Comparison of ENCODE assay signal across 26 cellular contexts in the genomic region with DNA sequence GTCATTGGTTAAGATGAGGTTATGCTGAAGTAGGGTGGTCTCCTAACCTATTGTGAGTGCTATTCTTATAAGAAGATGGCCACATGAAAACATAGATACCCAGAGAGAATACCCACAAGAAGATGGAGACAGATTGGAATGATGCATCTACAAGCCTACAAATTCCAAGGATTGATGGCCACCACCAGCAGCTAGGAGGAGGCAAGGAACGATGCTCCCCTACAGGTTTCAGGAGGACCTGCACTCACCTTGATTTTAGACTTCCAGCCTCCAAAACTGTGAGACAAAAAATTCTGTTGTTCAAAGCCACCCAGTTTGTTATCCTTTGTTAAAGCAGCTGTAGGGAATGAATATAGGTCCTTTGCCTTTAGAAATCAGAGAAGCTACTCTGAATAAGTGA.
DNase-seq lines count a peak whose midpoint lies in the region; ATAC-seq and TF ChIP-seq lines count a peak whose summit lies in the region.
"Had no signal": no experiment of that assay in that cellular context is flagged by ENCODE, and none has a peak within 500 bp of the region (broad histone marks: within the 10 kb centered on the region; RNA-seq: fewer than 3 reads in every experiment).

No MANE protein-coding gene starts in this region.

- no peaks in the 10 kb centered on the region for H3K27me3 Mint-ChIP-seq in neural crest cell (ENCODE audit: low read depth)

- ATAC-seq in GM18511 (IDR thresholded peaks at IDR 0.05; ENCODE audit: unreplicated experiment): no peak
- no peak for ATAC-seq in GM21390 (IDR thresholded peaks at IDR 0.05; ENCODE audit: unreplicated experiment)
- ATAC-seq: activated CD8-positive, alpha-beta memory T cell treated with anti-CD3 and anti-CD28 coated beads, Interleukin-2, amount 10 ng/mL, durations not matched to agents 7 days and 5 days; Panc1; right cardiac atrium had no signal

- DNase-seq in astrocyte of the cerebellum (ENCODE audit: low read depth) (no peak), neural crest cell (ENCODE audit: low read depth, low spot score) (no peak), GM19240 (ENCODE audit: insufficient read length, low spot score) (no peak)
- DNase-seq: activated CD4-positive, alpha-beta T cell treated with anti-CD3 and anti-CD28 coated beads, Interleukin-2, amount 10 ng/mL, durations not matched to agents 24 days and 14 days; activated CD8-positive, alpha-beta memory T cell treated with anti-CD3 and anti-CD28 coated beads, Interleukin-2, amount 10 ng/mL, durations not matched to agents 7 days and 5 days; activated naive CD4-positive, alpha-beta T cell treated with Interleukin-2 at 50 U/mL for 16 hours; activated T-cell treated with anti-CD3 and anti-CD28 coated beads, Interleukin-2, amount 50 U/mL, for 48 hours; adrenal gland; brain microvascular endothelial cell; C1 segment of cervical spinal cord; Calu3; H7; head of caudate nucleus; NCI-H2081; NCI-H446; SHP77; spleen; upper lobe of left lung had no signal

- peak; percentile 49 for TF ChIP-seq CTCF in GM12872 (IDR thresholded peaks at IDR 0.05; ENCODE audit: insufficient read depth, low read depth, low read length)
- peak; percentile 19; the same call in 1 of the 2 replicates for TF ChIP-seq CTCF in LNCAP (IDR thresholded peaks at IDR 0.05)
- TF ChIP-seq CTCF in astrocyte of the cerebellum (IDR thresholded peaks at IDR 0.05; ENCODE audit: low read depth, low read length, missing control alignments): peak; percentile 12
- peak; percentile 44 for TF ChIP-seq CTCF in neural crest cell (conservative IDR thresholded peaks at IDR 0.05)

- H3K4me3 Mint-ChIP-seq in neural crest cell: no peak overlapping the region
- H3K4me3 Mint-ChIP-seq: activated CD4-positive, alpha-beta T cell treated with anti-CD3 and anti-CD28 coated beads, Interleukin-2, amount 10 ng/mL, durations not matched to agents 24 days and 14 days; activated CD8-positive, alpha-beta memory T cell treated with anti-CD3 and anti-CD28 coated beads, Interleukin-2, amount 10 ng/mL, durations not matched to agents 7 days and 5 days; nephron had no signal

- peaks cover 4% of the 10 kb centered on the region for H3K36me3 Mint-ChIP-seq in neural crest cell (ENCODE audit: low read depth)
- H3K36me3 Mint-ChIP-seq: activated CD8-positive, alpha-beta memory T cell treated with anti-CD3 and anti-CD28 coated beads, Interleukin-2, amount 10 ng/mL, durations not matched to agents 7 days and 5 days had no signal

- in situ Hi-C loops in astrocyte of the cerebellum (cut with HindIII; ENCODE audit: low sequenced_read_pairs): no loop called here

- H3K9me3 Mint-ChIP-seq in neural crest cell: peaks cover 15% of the 10 kb centered on the region
- H3K9me3 Mint-ChIP-seq: activated CD4-positive, alpha-beta T cell treated with anti-CD3 and anti-CD28 coated beads, Interleukin-2, amount 10 ng/mL, durations not matched to agents 24 days and 14 days had no signal

- peaks cover 44% of the 10 kb centered on the region for H3K4me1 Mint-ChIP-seq in neural crest cell
- H3K4me1 Mint-ChIP-seq: activated CD4-positive, alpha-beta T cell treated with anti-CD3 and anti-CD28 coated beads, Interleukin-2, amount 10 ng/mL, durations not matched to agents 24 days and 14 days; activated CD8-positive, alpha-beta memory T cell treated with anti-CD3 and anti-CD28 coated beads, Interleukin-2, amount 10 ng/mL, durations not matched to agents 7 days and 5 days had no signal

- H3K27ac Mint-ChIP-seq in neural crest cell (ENCODE audit: unreplicated experiment): peak overlapping the region; percentile 36
- H3K27ac Mint-ChIP-seq: activated CD4-positive, alpha-beta T cell treated with anti-CD3 and anti-CD28 coated beads, Interleukin-2, amount 10 ng/mL, durations not matched to agents 24 days and 14 days; activated CD8-positive, alpha-beta memory T cell treated with anti-CD3 and anti-CD28 coated beads, Interleukin-2, amount 10 ng/mL, durations not matched to agents 7 days and 5 days; nephron had no signal

- no peak overlapping the region for H3K4me3 ChIP-seq in astrocyte of the cerebellum (ENCODE audit: low read depth, low read length)
- H3K4me3 ChIP-seq: adrenal gland, lung, spleen, upper lobe of left lung had no signal
